Comparison of ENCODE assay signal across 8 cellular contexts in genomic region chr2:53970095-53970897, GRCh38. TPM values are rescaled to one million over a fixed set of nuclear protein-coding genes. Genes with fewer than 3 reads are reported as not detected.
DNase-seq lines count a peak whose midpoint lies in the region; ATAC-seq and TF ChIP-seq lines count a peak whose summit lies in the region.

No MANE protein-coding gene starts in this region.

- peaks cover 42% of the 10 kb centered on the region for H3K4me1 Mint-ChIP-seq in nephron progenitor cell

- no peaks in the 10 kb centered on the region for H3K27me3 Mint-ChIP-seq in nephron progenitor cell (ENCODE audit: low read depth, poor library complexity)

- peak overlapping the region; percentile 90 for H3K27ac ChIP-seq in AG04450 (ENCODE audit: low read depth, low read length)

- CTCF ChIA-PET in AG04450 (lab: Charles Lee): no interaction called here

- H3K9me3 ChIP-seq in AG04450 (ENCODE audit: control insufficient read depth, insufficient read depth, low read length): no peaks in the 10 kb centered on the region; the same call in 1 of the 2 replicates

- POLR2A ChIA-PET in AG04450 (lab: Yijun Ruan, JAX): interaction anchor here (0.6 to 1.7 kb wide), 7 partner anchors 9 to 145 kb away, joined by 3 to 12 read pairs (median 4); partner anchors contain the start of gene ACYP2

- no peaks in the 10 kb centered on the region for H3K27me3 ChIP-seq in AG04450 (ENCODE audit: control insufficient read depth, insufficient read depth, low read length)

- TF ChIP-seq CTCF in AG04450 (IDR thresholded peaks at IDR 0.05; ENCODE audit: low read depth, low read length): no peak
- no peak for TF ChIP-seq CTCF in fibroblast of the aortic adventitia (IDR thresholded peaks at IDR 0.05; ENCODE audit: insufficient read depth, low read length)
- no peak for TF ChIP-seq CTCF in nephron progenitor cell (IDR thresholded peaks at IDR 0.05)

- H3K4me3 Mint-ChIP-seq in nephron progenitor cell: peak overlapping the region; percentile 96

- H3K27ac Mint-ChIP-seq in nephron progenitor cell: peak overlapping the region; percentile 97

- no peaks in the 10 kb centered on the region for H3K9me3 Mint-ChIP-seq in nephron progenitor cell

- H3K4me3 ChIP-seq in AG04450 (ENCODE audit: low read depth, low read length) (peak overlapping the region; percentile 94), fibroblast of the aortic adventitia (ENCODE audit: low read depth, low read length) (peak overlapping the region; percentile 93)

- H3K36me3 Mint-ChIP-seq in nephron progenitor cell (ENCODE audit: low read depth): peaks cover 50% of the 10 kb centered on the region

- ATAC-seq in GM18502 (IDR thresholded peaks at IDR 0.05; ENCODE audit: poor library complexity, unreplicated experiment) (peak; percentile 34), HG02938 (IDR thresholded peaks at IDR 0.05; ENCODE audit: unreplicated experiment) (peak; percentile 30)

- DNase-seq in AG04450 (ENCODE audit: low read depth, low spot score): no peak
- DNase-seq in NCI-H226: peak; percentile 9
- peak; percentile 54 to 56 for DNase-seq in activated T-cell treated with anti-CD3 and anti-CD28 coated beads, Interleukin-2, amount 50 U/mL, for 48 hours
- peak; percentile 42 for DNase-seq in fibroblast of the aortic adventitia (ENCODE audit: low read depth)
- peak; percentile 55 for DNase-seq in nephron progenitor cell
- DNase-seq in NCI-H1048 (lab: John Stamatoyannopoulos, UW): no peak

RNA-seq across cellular contexts. Expression of gene PSME4, which starts 0.5 kb away (rescaled TPM):
- 48.4 and 52.0 TPM in 2 replicates for polyA plus RNA-seq in AG04450 (2011; rRNA removed)
- polyA minus RNA-seq in AG04450 (2011; rRNA and poly(A)+ RNA removed): 49.7 and 87.8 TPM in 2 replicates
- total RNA-seq in fibroblast of the aortic adventitia (ENCODE audit: low replicate concordance): 34.8 and 43.9 TPM in 2 replicates

Comparison
In these comparisons a context has a peak if more than half of its experiments do, and no peak if none do; other contexts are left out.
1. DNase-seq: peak in NCI-H226 (single experiment), activated T-cell treated with anti-CD3 and anti-CD28 coated beads, Interleukin-2, amount 50 U/mL, for 48 hours (2 of 2), fibroblast of the aortic adventitia (single experiment) and nephron progenitor cell (single experiment); none in AG04450 (single experiment) and NCI-H1048 (single experiment).